1 cellular context compared by ENCODE assay signal in genomic region chr2:112819081-112819480, GRCh38.
TF ChIP-seq lines count a peak whose summit lies in the region.

No MANE protein-coding gene starts in this region.

TF ChIP-seq in HepG2, 621 proteins besides CTCF, POLR2A, EP300 and RAD21:
- TF ChIP-seq, protein P1, sequence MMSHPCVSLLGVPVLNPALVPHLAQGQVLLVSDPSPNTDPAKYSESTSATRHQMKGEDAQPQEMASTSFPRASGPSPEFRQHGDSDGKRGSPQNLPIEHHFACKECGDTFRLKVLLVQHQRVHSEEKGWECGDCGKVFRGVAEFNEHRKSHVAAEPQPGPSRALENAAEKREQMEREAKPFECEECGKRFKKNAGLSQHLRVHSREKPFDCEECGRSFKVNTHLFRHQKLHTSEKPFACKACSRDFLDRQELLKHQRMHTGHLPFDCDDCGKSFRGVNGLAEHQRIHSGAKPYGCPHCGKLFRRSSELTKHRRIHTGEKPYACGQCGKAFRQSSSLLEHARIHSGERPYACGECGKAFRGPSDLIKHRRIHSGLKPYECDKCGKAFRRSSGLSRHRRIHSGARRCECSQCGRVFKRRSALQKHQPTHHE (CRISPR knock-in tag; IDR thresholded peaks at IDR 0.05; ENCODE audit: borderline replicate concordance) = 0 out of 2 replicates have a peak, but pooled peaks have one; percentile 9
- TF ChIP-seq ZFP41 (CRISPR knock-in tag; IDR thresholded peaks at IDR 0.05; ENCODE audit: borderline replicate concordance) = no peak
- TF ChIP-seq RFX1 (IDR thresholded peaks at IDR 0.05) = no peak
- peak; percentile 78 for TF ChIP-seq ZBTB38 (CRISPR knock-in tag; IDR thresholded peaks at IDR 0.05)
- TF ChIP-seq ARHGAP35 (CRISPR knock-in tag; IDR thresholded peaks at IDR 0.05; ENCODE audit: borderline replicate concordance) = no peak
- no peak for TF ChIP-seq ATF1 (CRISPR knock-in tag; IDR thresholded peaks at IDR 0.05)
- TF ChIP-seq ZNF232 (CRISPR knock-in tag; IDR thresholded peaks at IDR 0.05; ENCODE audit: borderline replicate concordance) = no peak
- TF ChIP-seq, protein P2, sequence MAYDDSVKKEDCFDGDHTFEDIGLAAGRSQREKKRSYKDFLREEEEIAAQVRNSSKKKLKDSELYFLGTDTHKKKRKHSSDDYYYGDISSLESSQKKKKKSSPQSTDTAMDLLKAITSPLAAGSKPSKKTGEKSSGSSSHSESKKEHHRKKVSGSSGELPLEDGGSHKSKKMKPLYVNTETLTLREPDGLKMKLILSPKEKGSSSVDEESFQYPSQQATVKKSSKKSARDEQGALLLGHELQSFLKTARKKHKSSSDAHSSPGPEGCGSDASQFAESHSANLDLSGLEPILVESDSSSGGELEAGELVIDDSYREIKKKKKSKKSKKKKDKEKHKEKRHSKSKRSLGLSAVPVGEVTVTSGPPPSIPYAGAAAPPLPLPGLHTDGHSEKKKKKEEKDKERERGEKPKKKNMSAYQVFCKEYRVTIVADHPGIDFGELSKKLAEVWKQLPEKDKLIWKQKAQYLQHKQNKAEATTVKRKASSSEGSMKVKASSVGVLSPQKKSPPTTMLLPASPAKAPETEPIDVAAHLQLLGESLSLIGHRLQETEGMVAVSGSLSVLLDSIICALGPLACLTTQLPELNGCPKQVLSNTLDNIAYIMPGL (CRISPR knock-in tag; IDR thresholded peaks at IDR 0.05; ENCODE audit: borderline replicate concordance in 1 of 2, low read depth in 1 of 2) = no peak
- TF ChIP-seq ZNF512B (CRISPR knock-in tag; IDR thresholded peaks at IDR 0.05; ENCODE audit: borderline replicate concordance) = 0 out of 2 replicates have a peak, but pooled peaks have one; percentile 50
